Comparison of ENCODE assay signal across 12 cellular contexts in genomic region chr10:44990302-44990655, GRCh38. TPM values are rescaled to one million over a fixed set of nuclear protein-coding genes. Genes with fewer than 3 reads are reported as not detected.
DNase-seq lines count a peak whose midpoint lies in the region; ATAC-seq and TF ChIP-seq lines count a peak whose summit lies in the region.
"Had no signal": no experiment of that assay in that cellular context is flagged by ENCODE, and none has a peak within 500 bp of the region (broad histone marks: within the 10 kb centered on the region; RNA-seq: fewer than 3 reads in every experiment).

No MANE protein-coding gene starts in this region.

- no peak overlapping the region for H3K18ac ChIP-seq in H9 (ENCODE audit: insufficient read length, low read depth, low read length)

- H3K23ac ChIP-seq in H9 (ENCODE audit: insufficient read length, low read depth, low read length) = no peak overlapping the region

- H3K9me3 ChIP-seq in H9 (ENCODE audit: control insufficient read depth, low read depth, low read length) (no peaks in the 10 kb centered on the region), WERI-Rb-1 (ENCODE audit: severe bottlenecking) (no peaks in the 10 kb centered on the region), left ventricle myocardium inferior (replicated peaks) (no peaks in the 10 kb centered on the region), sigmoid colon (no peaks in the 10 kb centered on the region)

- ATAC-seq in GM18505 (IDR thresholded peaks at IDR 0.05; ENCODE audit: unreplicated experiment) (no peak), GM18870 (IDR thresholded peaks at IDR 0.05; ENCODE audit: unreplicated experiment) (no peak)

- no peak overlapping the region for H3K27ac ChIP-seq in H9 (ENCODE audit: insufficient read length, low read depth, low read length)
- no peak overlapping the region for H3K27ac ChIP-seq in WERI-Rb-1
- H3K27ac ChIP-seq in left ventricle myocardium inferior (replicated peaks) = peak overlapping the region; percentile 97
- peak overlapping the region in 3 of 4 donors; percentile 3 to 54 (median 33) for H3K27ac ChIP-seq in sigmoid colon

- no peak overlapping the region for H3T11ph ChIP-seq in H9 (ENCODE audit: low read length)

- peaks cover 3% of the 10 kb centered on the region for H3K27me3 Mint-ChIP-seq in H9 (ENCODE audit: low read depth)

- no peak overlapping the region for H4K8ac ChIP-seq in H9 (replicated peaks; ENCODE audit: insufficient read length, low read depth, low read length)

- H2BK15ac ChIP-seq in H9 (ENCODE audit: low read depth, low read length) = no peak overlapping the region

- peaks cover 82 to 90% of the 10 kb centered on the region in 2 experiments for H3K4me1 Mint-ChIP-seq in H9

- no peak overlapping the region for H3K9ac ChIP-seq in H9 (ENCODE audit: extremely low read depth, insufficient read length, low read length)

- DNase-seq in H9 (peak; percentile 76), WERI-Rb-1 (peak; percentile 75), left ventricle myocardium inferior (no peak), sigmoid colon (peak; percentile 67), AML-193 (lab: John Stamatoyannopoulos, UW) (no peak), SIG-M5 (lab: John Stamatoyannopoulos, UW) (no peak)
- DNase-seq: activated T-cell treated with anti-CD3 and anti-CD28 coated beads, Interleukin-2, amount 50 U/mL, for 24 hours; GF-D8; NCI-H1417 treated with DMSO at 0.1 percent for 48 hours; T-helper 1 cell had no signal

- no peaks in the 10 kb centered on the region for H3K79me2 ChIP-seq in H9 (ENCODE audit: insufficient read depth, low read length)

- no peak overlapping the region for H3K56ac ChIP-seq in H9 (ENCODE audit: insufficient read length, low read depth, low read length)

- H3K4me2 ChIP-seq in H9 (ENCODE audit: insufficient read depth, insufficient read length, low read length) = peak overlapping the region; percentile 5

- TF ChIP-seq CTCF in H9 (conservative IDR thresholded peaks at IDR 0.05) (peak; percentile 73), WERI-Rb-1 (IDR thresholded peaks at IDR 0.05; ENCODE audit: low read depth, low read length) (peak; percentile 93), left ventricle myocardium inferior (IDR thresholded peaks at IDR 0.05; ENCODE audit: borderline replicate concordance) (peak; percentile 62), sigmoid colon (IDR thresholded peaks at IDR 0.05) (no peak)

- no CpG with 5 or more reads among the region's 8 CpGs for WGBS in H9 (ENCODE audit: extremely low coverage, insufficient read length, low lambda C conversion rate)
- WGBS in sigmoid colon, 2 donors = 46 to 75% methylated on average over 8 of the region's 8 CpGs

- H2BK120ac ChIP-seq in H9 (ENCODE audit: low read depth, low read length, poor library complexity, severe bottlenecking) = no peak overlapping the region

- TF ChIP-seq EP300 in sigmoid colon (IDR thresholded peaks at IDR 0.05) = no peak

- H2BK12ac ChIP-seq in H9 (ENCODE audit: insufficient read length, low read depth, low read length) = no peak overlapping the region

- H2AFZ ChIP-seq in H9 (ENCODE audit: low read length) = no peak overlapping the region

- no peak overlapping the region for H2BK20ac ChIP-seq in H9 (ENCODE audit: low read depth, low read length, poor library complexity, severe bottlenecking)

- no peak overlapping the region for H3K4me3 ChIP-seq in WERI-Rb-1 (ENCODE audit: low read depth, low read length)
- peak overlapping the region; percentile 29 for H3K4me3 ChIP-seq in left ventricle myocardium inferior
- no peak overlapping the region for H3K4me3 ChIP-seq in sigmoid colon

- H3K4me3 Mint-ChIP-seq in H9 = peak overlapping the region; percentile 31 to 52
- H3K4me3 Mint-ChIP-seq: activated T-cell treated with anti-CD3 and anti-CD28 coated beads, Interleukin-2, amount 50 U/mL, for 24 hours had no signal

- intact Hi-C loops in left ventricle myocardium inferior (cut with micrococcal nuclease) (no loop called here), sigmoid colon (cut with DNase I) (no loop called here)

- no peaks in the 10 kb centered on the region for H4K20me1 ChIP-seq in H9 (ENCODE audit: control insufficient read depth, insufficient read depth, insufficient read length)

- H3K27ac Mint-ChIP-seq in H9 = peak overlapping the region; percentile 6 to 96 (median 94); a peak in 6 of 7 replicates
- H3K27ac Mint-ChIP-seq: activated T-cell treated with anti-CD3 and anti-CD28 coated beads, Interleukin-2, amount 50 U/mL, for 24 hours had no signal

- H3K27me3 ChIP-seq in H9 (ENCODE audit: insufficient read depth, low read length) = no peaks in the 10 kb centered on the region
- H3K27me3 ChIP-seq in WERI-Rb-1 (ENCODE audit: insufficient read depth, low read depth, severe bottlenecking) = no peaks in the 10 kb centered on the region
- no peaks in the 10 kb centered on the region for H3K27me3 ChIP-seq in left ventricle myocardium inferior (ENCODE audit: low read depth)
- no peaks in the 10 kb centered on the region for H3K27me3 ChIP-seq in sigmoid colon

- H3K79me1 ChIP-seq in H9 (ENCODE audit: insufficient read depth, low read depth, low read length, poor library complexity, severe bottlenecking) = no peaks in the 10 kb centered on the region

- H3K14ac ChIP-seq in H9 (ENCODE audit: insufficient read depth, low read length) = no peak overlapping the region

- H4K91ac ChIP-seq in H9 (ENCODE audit: insufficient read length, low read depth, low read length) = no peak overlapping the region

- H3K36me3 Mint-ChIP-seq in H9 (ENCODE audit: insufficient read depth in 1 of 3, low read depth in 3 of 3) = peaks cover 5 to 22% (median 9%) of the 10 kb centered on the region in 3 experiments; a peak in 6 of 7 replicates

- H3K4me1 ChIP-seq in H9 (ENCODE audit: insufficient read depth, low read length) (peaks cover 11% of the 10 kb centered on the region; the same call in 1 of the 2 replicates), left ventricle myocardium inferior (peaks cover 85% of the 10 kb centered on the region), sigmoid colon (peaks cover 0 to 36% (median 8%) of the 10 kb centered on the region in 4 donors)

- H4K5ac ChIP-seq in H9 (ENCODE audit: insufficient read length, low read depth, low read length) = no peak overlapping the region

- H3K4ac ChIP-seq in H9 (ENCODE audit: low read depth, low read length) = no peak overlapping the region

- H3K36me3 ChIP-seq in WERI-Rb-1 = no peaks in the 10 kb centered on the region
- peaks cover 82% of the 10 kb centered on the region for H3K36me3 ChIP-seq in left ventricle myocardium inferior
- peaks cover 0 to 60% (median 11%) of the 10 kb centered on the region in 4 donors for H3K36me3 ChIP-seq in sigmoid colon

- no peak overlapping the region for H2AK5ac ChIP-seq in H9 (ENCODE audit: insufficient read length, low read length)

- TF ChIP-seq POLR2A in sigmoid colon (IDR thresholded peaks at IDR 0.05) (no peak), GM18505 (IDR thresholded peaks at IDR 0.05; ENCODE audit: borderline replicate concordance, extremely low read depth, insufficient read depth, insufficient read length) (no peak)

- H3K23me2 ChIP-seq in H9 (ENCODE audit: insufficient read length, low read depth, low read length, poor library complexity, severe bottlenecking) = no peaks in the 10 kb centered on the region

- H3K9me3 Mint-ChIP-seq in H9 = no peaks in the 10 kb centered on the region; a peak in 2 of 5 replicates
- H3K9me3 Mint-ChIP-seq: activated T-cell treated with anti-CD3 and anti-CD28 coated beads, Interleukin-2, amount 50 U/mL, for 24 hours had no signal

- no peak overlapping the region for H2BK5ac ChIP-seq in H9 (ENCODE audit: insufficient read length, low read length)

RNA-seq across cellular contexts. Expression of gene ZNF22, which starts 10.4 kb away (rescaled TPM):
- total RNA-seq in H9 (2021) (36.9 and 37.6 TPM in 2 replicates), left ventricle myocardium inferior (14.2 TPM), sigmoid colon (10 to 100 TPM; 18.3 to 29.9 (median 24.0) TPM)
- 10 to 100 TPM; 12.9 to 16.8 (median 13.5) TPM for polyA plus RNA-seq in sigmoid colon

RNA-seq across cellular contexts. Expression of gene DEPP1, which starts 11.7 kb away (rescaled TPM):
- total RNA-seq in H9 (2021) (1.7 and 2.4 TPM in 2 replicates), left ventricle myocardium inferior (27.5 TPM), sigmoid colon (100 to 1,000 TPM in 1 of 4 donors, 10 to 100 TPM in 3; 47.8 to 294 (median 54.7) TPM)
- 10 to 100 TPM; 16.0 to 58.3 (median 53.6) TPM for polyA plus RNA-seq in sigmoid colon

RNA-seq across cellular contexts. Expression of gene RASSF4, which starts 30.7 kb away (rescaled TPM):
- total RNA-seq in H9 (2021) (11.3 and 11.5 TPM in 2 replicates), left ventricle myocardium inferior (103 TPM), sigmoid colon (10 to 100 TPM; 23.2 to 61.7 (median 45.2) TPM)
- polyA plus RNA-seq in sigmoid colon = 10 to 100 TPM in 2 of 3 donors, 1 to 10 TPM in 1; 7.8 to 23.2 (median 13.6) TPM

Comparison
In these comparisons a context has a peak if more than half of its experiments do, and no peak if none do; other contexts are left out.
1. DNase-seq: peak in H9 (single experiment), WERI-Rb-1 (single experiment) and sigmoid colon (single experiment); none in left ventricle myocardium inferior (single experiment), AML-193 (0 of 2) and SIG-M5 (single experiment).
2. H3K27ac ChIP-seq: peak in left ventricle myocardium inferior (single experiment) and sigmoid colon (3 of 4); none in H9 (single experiment) and WERI-Rb-1 (single experiment).
3. CTCF ChIP-seq: peak in H9 (single experiment), WERI-Rb-1 (single experiment) and left ventricle myocardium inferior (single experiment); none in sigmoid colon (0 of 4).